In genomic region chr19:4009990-4010807, GRCh38 we compare ENCODE assay signal across 11 cellular contexts. TPM values are rescaled to one million over a fixed set of nuclear protein-coding genes. Genes with fewer than 3 reads are reported as not detected.
DNase-seq lines count a peak whose midpoint lies in the region; ATAC-seq and TF ChIP-seq lines count a peak whose summit lies in the region.
"Had no signal": no experiment of that assay in that cellular context is flagged by ENCODE, and none has a peak within 500 bp of the region (broad histone marks: within the 10 kb centered on the region; RNA-seq: fewer than 3 reads in every experiment).

No MANE protein-coding gene starts in this region.

- peaks cover 6% of the 10 kb centered on the region for H3K36me3 Mint-ChIP-seq in activated naive CD4-positive, alpha-beta T cell treated with anti-CD3 and anti-CD28 coated beads, Interleukin-2, amount 10 ng/mL, durations not matched to agents 7 days and 5 days

- no peak for TF ChIP-seq EP300 in tibial nerve (IDR thresholded peaks at IDR 0.05)

- H3K9me3 Mint-ChIP-seq in activated naive CD4-positive, alpha-beta T cell treated with anti-CD3 and anti-CD28 coated beads, Interleukin-2, amount 10 ng/mL, durations not matched to agents 7 days and 5 days, result no peaks in the 10 kb centered on the region

- peak overlapping the region in 1 of 4 donors; percentile 7 for H3K4me3 ChIP-seq in tibial nerve
- no peak overlapping the region for H3K4me3 ChIP-seq in right cardiac atrium (ENCODE audit: low read length)
- H3K4me3 ChIP-seq: uterus had no signal

- no peak for TF ChIP-seq POLR2A in tibial nerve (IDR thresholded peaks at IDR 0.05)

- H3K4me1 Mint-ChIP-seq in activated naive CD4-positive, alpha-beta T cell treated with anti-CD3 and anti-CD28 coated beads, Interleukin-2, amount 10 ng/mL, durations not matched to agents 7 days and 5 days, result peaks cover 33% of the 10 kb centered on the region

- peak overlapping the region; percentile 82 for H3K4me3 Mint-ChIP-seq in activated naive CD4-positive, alpha-beta T cell treated with anti-CD3 and anti-CD28 coated beads, Interleukin-2, amount 10 ng/mL, durations not matched to agents 7 days and 5 days

- H3K27ac Mint-ChIP-seq in activated naive CD4-positive, alpha-beta T cell treated with anti-CD3 and anti-CD28 coated beads, Interleukin-2, amount 10 ng/mL, durations not matched to agents 7 days and 5 days, result no peak overlapping the region

- no peak for TF ChIP-seq CTCF in tibial nerve (IDR thresholded peaks at IDR 0.05)

- H3K27me3 Mint-ChIP-seq in activated naive CD4-positive, alpha-beta T cell treated with anti-CD3 and anti-CD28 coated beads, Interleukin-2, amount 10 ng/mL, durations not matched to agents 7 days and 5 days, result no peaks in the 10 kb centered on the region

- H3K27me3 ChIP-seq in tibial nerve (no peaks in the 10 kb centered on the region), right cardiac atrium (ENCODE audit: control insufficient read depth, insufficient read depth) (no peaks in the 10 kb centered on the region)
- H3K27me3 ChIP-seq: uterus had no signal

- no peak for DNase-seq in activated naive CD4-positive, alpha-beta T cell treated with anti-CD3 and anti-CD28 coated beads, Interleukin-2, amount 10 ng/mL, durations not matched to agents 7 days and 5 days
- DNase-seq in activated naive CD4-positive, alpha-beta T cell treated with anti-CD3 and anti-CD28 coated beads, Interleukin-2, amount 50 U/mL, for 16 hours, result no peak
- peak; percentile 47 for DNase-seq in myocyte (ENCODE audit: low read depth)
- no peak for DNase-seq in tibial nerve (ENCODE audit: low spot score in 2 of 2)
- DNase-seq in right cardiac atrium, result no peak
- DNase-seq: activated T-cell treated with anti-CD3 and anti-CD28 coated beads, Interleukin-2, amount 50 U/mL, for 1 hour; effector memory CD4-positive, alpha-beta T cell; uterus had no signal

- H3K27ac ChIP-seq in angular gyrus (ENCODE audit: low read depth, low read length), result peak overlapping the region; percentile 64
- H3K27ac ChIP-seq in tibial nerve, result peak overlapping the region; percentile 12 to 99 (median 91)
- H3K27ac ChIP-seq in right cardiac atrium (ENCODE audit: low read length), result no peak overlapping the region
- H3K27ac ChIP-seq: uterus had no signal

- H3K4me1 ChIP-seq in tibial nerve, result peaks cover 0 to 74% (median 56%) of the 10 kb centered on the region in 4 donors
- peaks cover 11% of the 10 kb centered on the region for H3K4me1 ChIP-seq in right cardiac atrium (ENCODE audit: control insufficient read depth, insufficient read depth, low read length)

- peaks cover 3 to 24% (median 12%) of the 10 kb centered on the region in 3 donors for H3K36me3 ChIP-seq in tibial nerve
- H3K36me3 ChIP-seq: uterus had no signal

- CTCF ChIA-PET in activated naive CD4-positive, alpha-beta T cell treated with anti-CD3 and anti-CD28 coated beads, Interleukin-2, amount 10 ng/mL, durations not matched to agents 7 days and 5 days (lab: Charles Lee), result no interaction called here

- intact Hi-C loops in right cardiac atrium (cut with DNase I), result loop anchor here in 1 of 4 donors (10.0 kb wide), 1 partner anchor 175 kb away; the partner anchor contains the start of genes ANKRD24 and SIRT6

- ATAC-seq in HG03196 (IDR thresholded peaks at IDR 0.05; ENCODE audit: unreplicated experiment) (no peak), HG02759 (IDR thresholded peaks at IDR 0.05; ENCODE audit: unreplicated experiment) (no peak), right cardiac atrium (no peak)

- H3K9me3 ChIP-seq in tibial nerve, result no peaks in the 10 kb centered on the region
- no peaks in the 10 kb centered on the region for H3K9me3 ChIP-seq in right cardiac atrium (ENCODE audit: control insufficient read depth, low read length)
- H3K9me3 ChIP-seq: uterus had no signal

- WGBS in tibial nerve, 2 donors, result 51 to 60% methylated on average over 16 to 23 of the region's 24 CpGs
- 57% methylated on average over 24 of the region's 24 CpGs for WGBS in right cardiac atrium

RNA-seq across cellular contexts. Expression of gene PIAS4, which starts 2.7 kb away (rescaled TPM):
- 18.0 and 22.2 TPM in 2 replicates for total RNA-seq in myocyte
- polyA plus RNA-seq in myocyte (2012), result 19.8 TPM
- 10 to 100 TPM; 23.0 to 32.4 (median 26.3) TPM for total RNA-seq in tibial nerve
- 10 to 100 TPM; 11.9 to 13.1 (median 12.5) TPM for total RNA-seq in right cardiac atrium
- 9.6 TPM for polyA plus RNA-seq in right cardiac atrium

RNA-seq across cellular contexts. Expression of gene EEF2, which starts 24.9 kb away (rescaled TPM):
- total RNA-seq in myocyte, result 2,539 and 2,715 TPM in 2 replicates
- polyA plus RNA-seq in myocyte (2012), result 2,426 TPM
- total RNA-seq in tibial nerve, result 1,000 to 10,000 TPM; 1,233 to 1,650 (median 1,549) TPM
- 1,000 to 10,000 TPM; 2,000 to 2,630 (median 2,240) TPM for total RNA-seq in right cardiac atrium
- 1,037 TPM for polyA plus RNA-seq in right cardiac atrium

RNA-seq across cellular contexts. Expression of gene DAPK3, which starts 39.3 kb away (rescaled TPM):
- total RNA-seq in myocyte (193 and 269 TPM in 2 replicates), tibial nerve (10 to 100 TPM; 58.8 to 87.7 (median 70.3) TPM), right cardiac atrium (100 to 1,000 TPM in 2 of 4 donors, 10 to 100 TPM in 2; 67.8 to 121 (median 93.4) TPM)
- 177 TPM for polyA plus RNA-seq in myocyte (2012)
- 122 TPM for polyA plus RNA-seq in right cardiac atrium

RNA-seq across cellular contexts. Expression of gene ZBTB7A, which starts 56.5 kb away (rescaled TPM):
- 30.1 and 37.1 TPM in 2 replicates for total RNA-seq in myocyte
- polyA plus RNA-seq in myocyte (2012), result 17.0 TPM
- total RNA-seq in tibial nerve, result 10 to 100 TPM; 64.9 to 97.7 (median 86.7) TPM
- total RNA-seq in right cardiac atrium, result 10 to 100 TPM; 28.6 to 32.6 (median 31.6) TPM
- 17.5 TPM for polyA plus RNA-seq in right cardiac atrium
